ENCODE assay signal across 22 cellular contexts in genomic region chr9:17476401-17476800, GRCh38.
DNase-seq lines count a peak whose midpoint lies in the region; ATAC-seq and TF ChIP-seq lines count a peak whose summit lies in the region.
"Had no signal": no experiment of that assay in that cellular context is flagged by ENCODE, and none has a peak within 500 bp of the region (broad histone marks: within the 10 kb centered on the region; RNA-seq: fewer than 3 reads in every experiment).

No MANE protein-coding gene starts in this region.

- H3K9ac ChIP-seq in KMS-11, result peak overlapping the region; percentile 5; the same call in 1 of the 2 replicates

- DNase-seq in KBM-7 (no peak), H7 (no peak), erythroblast (lab: John Stamatoyannopoulos, UW) (no peak)
- DNase-seq: activated CD8-positive, alpha-beta T cell treated with anti-CD3 and anti-CD28 coated beads for 36 hours; activated effector memory CD4-positive, alpha-beta T cell treated with Interleukin-2 at 50 U/mL for 16 hours; activated T-cell treated with anti-CD3 and anti-CD28 coated beads for 4 hours; IMR-90; islet precursor cell; NCI-H2081 treated with DMSO at 0.1 percent for 48 hours; nephron progenitor cell; NK-92 treated with Interleukin-12 subunit alpha and Interleukin-12 subunit beta, amount 100 ng/mL, for 24 hours; ovary; retina; SIG-M5; substantia nigra had no signal

- H2AFZ ChIP-seq in KMS-11 (ENCODE audit: low read depth), result no peak overlapping the region

- H3K36me3 ChIP-seq in KMS-11 (ENCODE audit: insufficient read depth) (no peaks in the 10 kb centered on the region), H7 (replicated peaks; ENCODE audit: control insufficient read depth, insufficient read depth, low read length) (no peaks in the 10 kb centered on the region)
- H3K36me3 ChIP-seq: HAP-1, ovary had no signal

- ATAC-seq in GM18867 (IDR thresholded peaks at IDR 0.05; ENCODE audit: unreplicated experiment) (peak; percentile 86), GM21390 (IDR thresholded peaks at IDR 0.05; ENCODE audit: unreplicated experiment) (peak; percentile 72), HG02981 (IDR thresholded peaks at IDR 0.05; ENCODE audit: unreplicated experiment) (peak; percentile 75), HG02870 (IDR thresholded peaks at IDR 0.05; ENCODE audit: unreplicated experiment) (no peak)
- ATAC-seq: activated CD8-positive, alpha-beta T cell treated with anti-CD3 and anti-CD28 coated beads for 36 hours; Panc1 had no signal

- H4K20me1 ChIP-seq in KMS-11 (ENCODE audit: insufficient read depth), result no peaks in the 10 kb centered on the region

- H3K27ac ChIP-seq in KMS-11, result peak overlapping the region; percentile 63; the same call in 1 of the 2 replicates
- H3K27ac ChIP-seq: ovary had no signal

- in situ Hi-C loops in KBM-7 (cut with MboI; ENCODE audit: low pct_unique_long_range_greater_than_20kb, low sequenced_read_pairs), result no loop called here

- TF ChIP-seq CTCF in KMS-11 (conservative IDR thresholded peaks at IDR 0.05; ENCODE audit: low read depth, low read length), result no peak

- no peak for TF ChIP-seq POLR2A in erythroblast (IDR thresholded peaks at IDR 0.05; ENCODE audit: low read length)

- H3K79me2 ChIP-seq in KMS-11 (ENCODE audit: insufficient read depth, low read depth), result no peaks in the 10 kb centered on the region

- no peak overlapping the region for H3K4me3 ChIP-seq in KMS-11 (IDR thresholded peaks at IDR 0.05; ENCODE audit: insufficient read depth, low read depth, low read length)
- no peak overlapping the region for H3K4me3 ChIP-seq in H7 (ENCODE audit: insufficient read depth, low read depth, low read length)
- H3K4me3 ChIP-seq: HAP-1, ovary had no signal

- H3K4me1 ChIP-seq in KMS-11 (ENCODE audit: low read depth, poor library complexity, severe bottlenecking), result peaks cover 25% of the 10 kb centered on the region
- H3K4me1 ChIP-seq: HAP-1 had no signal

- no peaks in the 10 kb centered on the region for H3K27me3 ChIP-seq in KMS-11 (ENCODE audit: insufficient read depth, low read depth)
- no peaks in the 10 kb centered on the region for H3K27me3 ChIP-seq in H7 (ENCODE audit: control insufficient read depth, insufficient read depth, low read length)
- H3K27me3 ChIP-seq: ovary had no signal

- peak overlapping the region; percentile 40; the same call in 1 of the 2 replicates for H3K4me2 ChIP-seq in KMS-11
